ENCODE assay signal across 16 cellular contexts in genomic region chr12:49823350-49823749, GRCh38. TPM values are rescaled to one million over a fixed set of nuclear protein-coding genes. Genes with fewer than 3 reads are reported as not detected.
DNase-seq lines count a peak whose midpoint lies in the region; ATAC-seq, FAIRE-seq and TF ChIP-seq lines count a peak whose summit lies in the region.
"Had no signal": no experiment of that assay in that cellular context is flagged by ENCODE, and none has a peak within 500 bp of the region (broad histone marks: within the 10 kb centered on the region; RNA-seq: fewer than 3 reads in every experiment).

No MANE protein-coding gene starts in this region.

- FAIRE-seq in urothelium cell line (lab: Jason Lieb, UNC) = no peak
- FAIRE-seq: GM18507 had no signal

- WGBS in right cardiac atrium = 80% methylated on average over 1 of the region's 1 CpG
- 97 to 100% methylated on average over 1 of the region's 1 CpG for WGBS in endodermal cell (ENCODE audit: insufficient coverage in 1 of 2, insufficient read length in 1 of 2), 2 experiments

- H3K27me3 Mint-ChIP-seq in endodermal cell (ENCODE audit: insufficient read depth) = no peaks in the 10 kb centered on the region

- H3K27ac Mint-ChIP-seq in endodermal cell = peak overlapping the region; percentile 30

- no peak overlapping the region for H3K4me2 ChIP-seq in osteoblast (ENCODE audit: insufficient read depth, low read length)

- H3K9me3 ChIP-seq in left ventricle myocardium inferior (replicated peaks) = no peaks in the 10 kb centered on the region
- H3K9me3 ChIP-seq in right cardiac atrium (ENCODE audit: control insufficient read depth, low read length) = no peaks in the 10 kb centered on the region
- H3K9me3 ChIP-seq in endodermal cell (ENCODE audit: control insufficient read depth, low read length) = no peaks in the 10 kb centered on the region
- H3K9me3 ChIP-seq in osteoblast (ENCODE audit: low read depth, low read length) = no peaks in the 10 kb centered on the region

- H3K4me3 Mint-ChIP-seq in endodermal cell = no peak overlapping the region
- H3K4me3 Mint-ChIP-seq: H9 had no signal

- H3K36me3 ChIP-seq in left ventricle myocardium inferior (peaks cover 11% of the 10 kb centered on the region), endodermal cell (ENCODE audit: control insufficient read depth, insufficient read depth, low read length) (peaks cover 9% of the 10 kb centered on the region), osteoblast (ENCODE audit: insufficient read depth, low read length) (peaks cover 21% of the 10 kb centered on the region)

- peaks cover 80% of the 10 kb centered on the region for H4K20me1 ChIP-seq in osteoblast (ENCODE audit: insufficient read depth, low read length)

- peaks cover 12% of the 10 kb centered on the region for H3K36me3 Mint-ChIP-seq in endodermal cell (ENCODE audit: low read depth)

- H3K9ac ChIP-seq in endodermal cell (ENCODE audit: extremely low read depth, low read length, poor library complexity, severe bottlenecking) = no peak overlapping the region

- POLR2A ChIA-PET in RWPE1 (lab: Yijun Ruan, JAX; ENCODE audit: low non-redundant PET) = no interaction called here

- H3K4me3 ChIP-seq in left ventricle myocardium inferior (no peak overlapping the region), right cardiac atrium (ENCODE audit: low read length) (no peak overlapping the region), endodermal cell (ENCODE audit: low read length) (no peak overlapping the region), osteoblast (ENCODE audit: insufficient read depth, low read length) (no peak overlapping the region)

- DNase-seq in left ventricle myocardium inferior = no peak
- no peak for DNase-seq in right cardiac atrium
- no peak for DNase-seq in RWPE1 (ENCODE audit: low spot score)
- no peak for DNase-seq in endodermal cell
- peak; percentile 19 for DNase-seq in osteoblast (ENCODE audit: insufficient read length, low spot score, missing footprints)
- no peak for DNase-seq in urothelium cell line (ENCODE audit: low spot score)
- no peak for DNase-seq in NCI-H1105 treated with DMSO at 0.1 percent for 48 hours (lab: John Stamatoyannopoulos, UW)
- DNase-seq: CD4-positive, CD25-positive, alpha-beta regulatory T cell; DMS53; GF-D8; GOT3; H9 had no signal

- H3K4me1 ChIP-seq in left ventricle myocardium inferior (peaks cover 94% of the 10 kb centered on the region), right cardiac atrium (ENCODE audit: control insufficient read depth, insufficient read depth, low read length) (peaks cover 38% of the 10 kb centered on the region), endodermal cell (ENCODE audit: control insufficient read depth, insufficient read depth, low read length) (peaks cover 19% of the 10 kb centered on the region), osteoblast (ENCODE audit: insufficient read depth, low read length) (peaks cover 38% of the 10 kb centered on the region)

- no peaks in the 10 kb centered on the region for H3K9me3 Mint-ChIP-seq in endodermal cell
- H3K9me3 Mint-ChIP-seq: CD4-positive, CD25-positive, alpha-beta regulatory T cell; H9 had no signal

- H3K79me2 ChIP-seq in osteoblast (ENCODE audit: insufficient read depth, low read length) = peaks cover 88% of the 10 kb centered on the region

- intact Hi-C loops in left ventricle myocardium inferior (cut with micrococcal nuclease) = no loop called here
- intact Hi-C loops in right cardiac atrium (cut with DNase I) = no loop called here

- H3K27me3 ChIP-seq in left ventricle myocardium inferior (ENCODE audit: low read depth) (no peaks in the 10 kb centered on the region), right cardiac atrium (ENCODE audit: control insufficient read depth, insufficient read depth) (no peaks in the 10 kb centered on the region), endodermal cell (ENCODE audit: control insufficient read depth, insufficient read depth, low read length, poor library complexity, severe bottlenecking) (no peaks in the 10 kb centered on the region), osteoblast (ENCODE audit: insufficient read depth, low read length) (no peaks in the 10 kb centered on the region)

- no peak overlapping the region for H2AFZ ChIP-seq in osteoblast (ENCODE audit: low read length)

- H3K27ac ChIP-seq in left ventricle myocardium inferior (replicated peaks) = peak overlapping the region; percentile 98
- H3K27ac ChIP-seq in right cardiac atrium (ENCODE audit: low read length) = no peak overlapping the region
- H3K27ac ChIP-seq in RWPE1 = peak overlapping the region; percentile 23; the same call in 1 of the 2 replicates
- no peak overlapping the region for H3K27ac ChIP-seq in endodermal cell (ENCODE audit: low read depth, low read length)
- peak overlapping the region; percentile 14 for H3K27ac ChIP-seq in osteoblast (ENCODE audit: low read depth, low read length)
- H3K27ac ChIP-seq: 22Rv1, HL-60 had no signal

- TF ChIP-seq CTCF in left ventricle myocardium inferior (IDR thresholded peaks at IDR 0.05; ENCODE audit: borderline replicate concordance) (no peak), RWPE1 (conservative IDR thresholded peaks at IDR 0.05; ENCODE audit: low read depth) (no peak), endodermal cell (conservative IDR thresholded peaks at IDR 0.05) (no peak), osteoblast (IDR thresholded peaks at IDR 0.05; ENCODE audit: extremely low read depth, low read depth, low read length) (no peak)

- H3K4me1 Mint-ChIP-seq in endodermal cell = peaks cover 21% of the 10 kb centered on the region

- CTCF ChIA-PET in RWPE1 (lab: Yijun Ruan, JAX) = interaction anchor here (0.6 to 1.2 kb wide), 3 partner anchors 16 to 139 kb away, joined by 4 to 6 read pairs (median 5); no protein-coding TSS in a partner anchor

- ATAC-seq in right cardiac atrium (no peak), HG03139 (IDR thresholded peaks at IDR 0.05; ENCODE audit: unreplicated experiment) (no peak)

RNA-seq across cellular contexts. Expression of gene NCKAP5L, which starts 4.9 kb away (rescaled TPM):
- 25.5 TPM for total RNA-seq in left ventricle myocardium inferior
- 10 to 100 TPM; 20.3 to 23.2 (median 21.1) TPM for total RNA-seq in right cardiac atrium
- polyA plus RNA-seq in right cardiac atrium = 18.1 TPM
- 10 to 100 TPM; 21.2 to 24.1 TPM for total RNA-seq in endodermal cell
- polyA plus RNA-seq in endodermal cell (2013, experiment 1 of 2) = 28.0 TPM
- polyA plus RNA-seq in endodermal cell (2013, experiment 2 of 2) = 25.4 TPM
- 34.8 and 40.5 TPM in 2 replicates for total RNA-seq in osteoblast

RNA-seq across cellular contexts. Expression of gene BCDIN3D, which starts 19.6 kb away (rescaled TPM):
- total RNA-seq in left ventricle myocardium inferior (2.9 TPM), right cardiac atrium (1 to 10 TPM; 2.9 to 3.6 (median 3.2) TPM), endodermal cell (1 to 10 TPM; 2.8 to 3.8 TPM), osteoblast (4.7 and 5.4 TPM in 2 replicates)
- 2.2 TPM for polyA plus RNA-seq in right cardiac atrium
- 4.8 TPM for polyA plus RNA-seq in endodermal cell (2013, experiment 1 of 2)
- polyA plus RNA-seq in endodermal cell (2013, experiment 2 of 2) = 5.1 TPM

Comparison
In these comparisons a context has a peak if more than half of its experiments do, and no peak if none do; other contexts are left out.
1. H3K27ac ChIP-seq: peak in left ventricle myocardium inferior (single experiment), RWPE1 (single experiment) and osteoblast (single experiment); none in right cardiac atrium (single experiment) and endodermal cell (single experiment).